Comparison of ENCODE assay signal across 22 cellular contexts in genomic region chr17:56505154-56505756, GRCh38.
DNase-seq lines count a peak whose midpoint lies in the region; ATAC-seq, FAIRE-seq and TF ChIP-seq lines count a peak whose summit lies in the region.
"Had no signal": no experiment of that assay in that cellular context is flagged by ENCODE, and none has a peak within 500 bp of the region (broad histone marks: within the 10 kb centered on the region; RNA-seq: fewer than 3 reads in every experiment).

No MANE protein-coding gene starts in this region.

- H3K79me2 ChIP-seq in MM.1S (ENCODE audit: low read length) = no peaks in the 10 kb centered on the region

- H3K27me3 ChIP-seq in MM.1S (replicated peaks; ENCODE audit: insufficient read depth, low read length) (no peaks in the 10 kb centered on the region), bronchial epithelial cell (ENCODE audit: control insufficient read depth, insufficient read depth, low read length) (no peaks in the 10 kb centered on the region)

- FAIRE-seq in bronchial epithelial cell (lab: Jason Lieb, UNC) = no peak
- FAIRE-seq: A204.1, D721Med, GM12878, GM19239 had no signal

- H3K9ac ChIP-seq in MM.1S (ENCODE audit: low read length) = no peak overlapping the region

- no peaks in the 10 kb centered on the region for H3K36me3 ChIP-seq in MM.1S (replicated peaks; ENCODE audit: insufficient read depth, low read length)
- H3K36me3 ChIP-seq in bronchial epithelial cell (ENCODE audit: control insufficient read depth, insufficient read depth, low read length) = no peaks in the 10 kb centered on the region

- H3K4me1 ChIP-seq in MM.1S (ENCODE audit: low read length) = peaks cover 7% of the 10 kb centered on the region
- H3K4me1 ChIP-seq: Caco-2 had no signal

- H4K20me1 ChIP-seq in MM.1S (ENCODE audit: insufficient read depth, low read length) = no peaks in the 10 kb centered on the region

- H3K9me2 ChIP-seq in MM.1S (replicated peaks; ENCODE audit: insufficient read depth, low read length) = no peaks in the 10 kb centered on the region

- peak; percentile 63 for DNase-seq in DMS53 treated with DMSO at 0.1 percent for 48 hours (lab: John Stamatoyannopoulos, UW; ENCODE audit: unreplicated experiment)
- DNase-seq in MM.1S = peak; percentile 31
- peak; percentile 5 for DNase-seq in bronchial epithelial cell (ENCODE audit: low read depth)
- no peak for DNase-seq in putamen (ENCODE audit: low spot score)
- DNase-seq in NCI-H2029 (lab: John Stamatoyannopoulos, UW) = no peak
- DNase-seq in caudate nucleus (lab: John Stamatoyannopoulos, UW) = no peak
- DNase-seq: AML-193; Caco-2; CD4-positive, alpha-beta T cell; DND-41; EL; GOT3; H7; HFFc6; KG1 had no signal

- peak overlapping the region; percentile 9; the same call in 1 of the 2 replicates for H3K4me2 ChIP-seq in MM.1S (ENCODE audit: low read depth, low read length)

- no peaks in the 10 kb centered on the region for H3F3A ChIP-seq in MM.1S (ENCODE audit: insufficient read depth, low read length)

- no peaks in the 10 kb centered on the region for H3K9me3 ChIP-seq in MM.1S (replicated peaks; ENCODE audit: insufficient read depth, low read length)
- H3K9me3 ChIP-seq: Caco-2 had no signal

- no peak overlapping the region for H2AFZ ChIP-seq in MM.1S (ENCODE audit: low read length)

- TF ChIP-seq CTCF in MM.1S (IDR thresholded peaks at IDR 0.05; ENCODE audit: low read length) (no peak), bronchial epithelial cell (IDR thresholded peaks at IDR 0.05; ENCODE audit: insufficient read depth, low read length, severe bottlenecking) (no peak)

- H3K27ac ChIP-seq in MM.1S (ENCODE audit: low read length) (no peak overlapping the region), caudate nucleus (ENCODE audit: low read depth, low read length) (no peak overlapping the region)
- H3K27ac ChIP-seq: C4-2B had no signal

- no peak for ATAC-seq in HG02970 (IDR thresholded peaks at IDR 0.05; ENCODE audit: low FRiP score, unreplicated experiment)
- ATAC-seq: GM12878, HCT116 had no signal

- H3K4me3 ChIP-seq in MM.1S (ENCODE audit: low read length) = no peak overlapping the region
- H3K4me3 ChIP-seq in bronchial epithelial cell (ENCODE audit: low read depth, low read length) = no peak overlapping the region
- H3K4me3 ChIP-seq: GM12878 had no signal

Comparison
In these comparisons a context has a peak if more than half of its experiments do, and no peak if none do; other contexts are left out.
1. DNase-seq: peak in DMS53 treated with DMSO at 0.1 percent for 48 hours (single experiment), MM.1S (single experiment) and bronchial epithelial cell (single experiment); none in putamen (single experiment), NCI-H2029 (single experiment) and caudate nucleus (0 of 61).